Comparison of ENCODE assay signal across 6 cellular contexts in genomic region chr16:75491876-75492275, GRCh38.
A peak's percentile ranks its signal among the peaks of the same experiment; 100 is the strongest.
DNase-seq lines count a peak whose midpoint lies in the region; ATAC-seq lines count a peak whose summit lies in the region.

No MANE protein-coding gene starts in this region.

- ATAC-seq in HG03469 (IDR thresholded peaks at IDR 0.05; ENCODE audit: unreplicated experiment), result no peak

- intact Hi-C loops in head of caudate nucleus (cut with DNase I), result no loop called here

- peak; percentile 44 for DNase-seq in ELR (ENCODE audit: low read depth)
- peak; percentile 86 for DNase-seq in NCI-H2171 (lab: John Stamatoyannopoulos, UW)
- DNase-seq in head of caudate nucleus, result peak; percentile 51 to 91 (median 81)
- no peak for DNase-seq in NCI-H510A treated with DMSO at 0.1 percent for 48 hours (lab: John Stamatoyannopoulos, UW)
- no peak for DNase-seq in activated CD4-positive, CD25-positive, alpha-beta regulatory T cell treated with anti-CD3 and anti-CD28 coated beads, Interleukin-2, amount 50 U/mL, for 72 hours

Comparison
In these comparisons a context has a peak if more than half of its experiments do, and no peak if none do; other contexts are left out.
1. DNase-seq: peak in ELR (single experiment), NCI-H2171 (single experiment) and head of caudate nucleus (42 of 42); none in NCI-H510A treated with DMSO at 0.1 percent for 48 hours (single experiment) and activated CD4-positive, CD25-positive, alpha-beta regulatory T cell treated with anti-CD3 and anti-CD28 coated beads, Interleukin-2, amount 50 U/mL, for 72 hours (single experiment).